In genomic region chr2:31088516-31089195, GRCh38 we compare ENCODE assay signal across 20 cellular contexts. TPM values are rescaled to one million over a fixed set of nuclear protein-coding genes. Genes with fewer than 3 reads are reported as not detected.
"Had no signal": no experiment of that assay in that cellular context is flagged by ENCODE, and none has a peak within 500 bp of the region (broad histone marks: within the 10 kb centered on the region; RNA-seq: fewer than 3 reads in every experiment).

No MANE protein-coding gene starts in this region.

- H3K4me2 ChIP-seq: hepatocyte had no signal

- H3K36me3 Mint-ChIP-seq: naive thymus-derived CD8-positive, alpha-beta T cell; stimulated activated memory B cell treated with anti-CD40 and anti-IgM and Interleukin-4, amounts not matched to agents 10 μg/mL and 1 μg/mL and 100 μg/mL, for 72 hours had no signal

- ATAC-seq: foreskin keratinocyte; left lobe of liver; mucosa of descending colon; naive thymus-derived CD8-positive, alpha-beta T cell; psoas muscle; right lobe of liver; stimulated activated memory B cell treated with anti-CD40 and anti-IgM and Interleukin-4, amounts not matched to agents 10 μg/mL and 1 μg/mL and 100 μg/mL, for 72 hours had no signal

- H3K27me3 Mint-ChIP-seq: stimulated activated memory B cell treated with anti-CD40 and anti-IgM and Interleukin-4, amounts not matched to agents 10 μg/mL and 1 μg/mL and 100 μg/mL, for 72 hours; stimulated activated naive CD8-positive, alpha-beta T cell treated with anti-CD3 and anti-CD28 coated beads, Interleukin-15, Interleukin-2, amounts not matched to agents 100 ng/mL and 50 ng/mL, for 24 hours had no signal

- H3K27ac ChIP-seq: esophagus squamous epithelium, foreskin keratinocyte, hepatocyte, neutrophil, psoas muscle, right lobe of liver, tibial artery, upper lobe of left lung, vagina had no signal

- H3K27me3 ChIP-seq: esophagus squamous epithelium, foreskin keratinocyte, hepatocyte, neutrophil, right lobe of liver, tibial artery, upper lobe of left lung, vagina had no signal

- DNase-seq: dermis blood vessel endothelial cell; esophagus squamous epithelium; foreskin keratinocyte; head of caudate nucleus; mammary epithelial cell; mucosa of descending colon; naive thymus-derived CD8-positive, alpha-beta T cell; psoas muscle; retina; right lobe of liver; stimulated activated CD4-positive, alpha-beta T cell treated with anti-CD3 and anti-CD28 coated beads, Interleukin-4, amount 100 ng/mL, for 24 hours; tibial artery; upper lobe of left lung had no signal

- H2AFZ ChIP-seq: hepatocyte had no signal

- H3K9me3 ChIP-seq: esophagus squamous epithelium, mucosa of descending colon, neutrophil, psoas muscle, right lobe of liver, tibial artery, upper lobe of left lung, vagina had no signal

- H3K4me3 Mint-ChIP-seq: naive thymus-derived CD8-positive, alpha-beta T cell; stimulated activated memory B cell treated with anti-CD40 and anti-IgM and Interleukin-4, amounts not matched to agents 10 μg/mL and 1 μg/mL and 100 μg/mL, for 72 hours; stimulated activated naive CD8-positive, alpha-beta T cell treated with anti-CD3 and anti-CD28 coated beads, Interleukin-15, Interleukin-2, amounts not matched to agents 100 ng/mL and 50 ng/mL, for 24 hours had no signal

- H3K27ac Mint-ChIP-seq: naive thymus-derived CD8-positive, alpha-beta T cell; stimulated activated memory B cell treated with anti-CD40 and anti-IgM and Interleukin-4, amounts not matched to agents 10 μg/mL and 1 μg/mL and 100 μg/mL, for 72 hours; stimulated activated naive CD8-positive, alpha-beta T cell treated with anti-CD3 and anti-CD28 coated beads, Interleukin-15, Interleukin-2, amounts not matched to agents 100 ng/mL and 50 ng/mL, for 24 hours had no signal

- H3K4me1 ChIP-seq: esophagus squamous epithelium, psoas muscle, right lobe of liver, tibial artery, upper lobe of left lung, vagina had no signal

- H3K4me3 ChIP-seq: esophagus squamous epithelium, hepatocyte, mucosa of descending colon, psoas muscle, right lobe of liver, tibial artery, upper lobe of left lung, vagina had no signal

- H3K9me3 Mint-ChIP-seq: naive thymus-derived CD8-positive, alpha-beta T cell; stimulated activated memory B cell treated with anti-CD40 and anti-IgM and Interleukin-4, amounts not matched to agents 10 μg/mL and 1 μg/mL and 100 μg/mL, for 72 hours; stimulated activated naive CD8-positive, alpha-beta T cell treated with anti-CD3 and anti-CD28 coated beads, Interleukin-15, Interleukin-2, amounts not matched to agents 100 ng/mL and 50 ng/mL, for 24 hours had no signal

- H3K36me3 ChIP-seq: esophagus squamous epithelium, neutrophil, right lobe of liver, tibial artery, upper lobe of left lung, vagina had no signal

- H3K4me1 Mint-ChIP-seq: naive thymus-derived CD8-positive, alpha-beta T cell; stimulated activated memory B cell treated with anti-CD40 and anti-IgM and Interleukin-4, amounts not matched to agents 10 μg/mL and 1 μg/mL and 100 μg/mL, for 72 hours had no signal

RNA-seq across cellular contexts. Expression of gene GALNT14, which starts 49.6 kb away (rescaled TPM):
- total RNA-seq: osteoblast had no signal
- polyA plus RNA-seq: naive thymus-derived CD8-positive, alpha-beta T cell had no signal
